In genomic region chr5:148474025-148474511, GRCh38 we compare ENCODE assay signal across 21 cellular contexts.
A peak's percentile ranks its signal among the peaks of the same experiment; 100 is the strongest.
DNase-seq lines count a peak whose midpoint lies in the region; ATAC-seq and TF ChIP-seq lines count a peak whose summit lies in the region.
"Had no signal": no experiment of that assay in that cellular context is flagged by ENCODE, and none has a peak within 500 bp of the region (broad histone marks: within the 10 kb centered on the region; RNA-seq: fewer than 3 reads in every experiment).

No MANE protein-coding gene starts in this region.

- peak overlapping the region; percentile 48 for H2AFZ ChIP-seq in ACC112 (ENCODE audit: low read length, unreplicated experiment)

- DNase-seq in fibroblast of mammary gland (ENCODE audit: low read depth) (peak; percentile 76), mucosa of gallbladder (ENCODE audit: low spot score) (peak; percentile 13), mesothelial cell of epicardium (ENCODE audit: low spot score in 2 of 2, unreplicated experiment in 2 of 2) (no peak), KBM-7 (no peak)
- DNase-seq: CD8-positive, alpha-beta T cell; effector memory CD8-positive, alpha-beta T cell; GF-D8; Karpas-422; naive B cell; NCI-H187 treated with DMSO at 0.1 percent for 48 hours; NCI-H748 treated with DMSO at 0.1 percent for 48 hours; retina; SHP77; T1000 had no signal

- ATAC-seq in SK-N-SH treated with all-trans-retinoic acid at 6 μM for 48 hours (peak; percentile 81), GM21447 (IDR thresholded peaks at IDR 0.05; ENCODE audit: unreplicated experiment) (no peak), HG03045 (IDR thresholded peaks at IDR 0.05; ENCODE audit: unreplicated experiment) (no peak)
- ATAC-seq: CD8-positive, alpha-beta T cell; effector memory CD8-positive, alpha-beta T cell; stimulated activated memory B cell treated with anti-CD40 and anti-IgM and Interleukin-4, amounts not matched to agents 10 μg/mL and 1 μg/mL and 100 μg/mL, for 72 hours had no signal

- H3K4me3 Mint-ChIP-seq in mesothelial cell of epicardium, result no peak overlapping the region
- H3K4me3 Mint-ChIP-seq: activated T-helper 1 cell treated with anti-CD3 and anti-CD28 coated beads, Interleukin-12 subunit alpha, Interleukin-12 subunit beta, Interleukin-2, Interleukin-4 antibody, amounts not matched to agents 30 ng/mL and 10 ng/mL and 1 ng/mL, durations not matched to agents 14 hours and 24 hours and 36 hours; brain; CD8-positive, alpha-beta T cell; effector memory CD8-positive, alpha-beta T cell; naive B cell; stimulated activated memory B cell treated with anti-CD40 and anti-IgM and Interleukin-4, amounts not matched to agents 10 μg/mL and 1 μg/mL and 100 μg/mL, for 72 hours had no signal

- H3K4me1 ChIP-seq in ACC112 (ENCODE audit: control insufficient read depth, insufficient read depth, low read length, unreplicated experiment), result peaks cover 36% of the 10 kb centered on the region

- H3K36me3 Mint-ChIP-seq in mesothelial cell of epicardium, result no peaks in the 10 kb centered on the region
- H3K36me3 Mint-ChIP-seq: brain; CD8-positive, alpha-beta T cell; naive B cell; stimulated activated memory B cell treated with anti-CD40 and anti-IgM and Interleukin-4, amounts not matched to agents 10 μg/mL and 1 μg/mL and 100 μg/mL, for 72 hours had no signal

- H3K27me3 ChIP-seq in ACC112 (ENCODE audit: insufficient read depth, low read length), result 0 out of 2 replicates have a peak, but pooled peaks cover 8% of the 10 kb centered on the region

- H3K36me3 ChIP-seq in ACC112 (ENCODE audit: insufficient read depth, low read length), result no peaks in the 10 kb centered on the region

- in situ Hi-C loops in KBM-7 (cut with MboI; ENCODE audit: low pct_unique_long_range_greater_than_20kb, low sequenced_read_pairs), result no loop called here

- H3K27me3 Mint-ChIP-seq in mesothelial cell of epicardium (ENCODE audit: low read depth), result peaks cover 7% of the 10 kb centered on the region

- H3K27ac ChIP-seq in ACC112 (ENCODE audit: low read depth, low read length), result peak overlapping the region; percentile 67

- H3K4me3 ChIP-seq in ACC112 (ENCODE audit: low read depth, low read length) (peak overlapping the region; percentile 70), fibroblast of mammary gland (ENCODE audit: control insufficient read depth, low read depth, low read length) (peak overlapping the region; percentile 23)

- no peaks in the 10 kb centered on the region for H3K79me2 ChIP-seq in ACC112 (ENCODE audit: control insufficient read depth, insufficient read depth, low read length, unreplicated experiment)

- TF ChIP-seq CTCF in fibroblast of mammary gland (conservative IDR thresholded peaks at IDR 0.05; ENCODE audit: control insufficient read depth, insufficient read depth, low read depth, low read length) (no peak), mesothelial cell of epicardium (IDR thresholded peaks at IDR 0.05; ENCODE audit: unreplicated experiment) (no peak)

- no peaks in the 10 kb centered on the region for H3K9me3 Mint-ChIP-seq in mesothelial cell of epicardium
- H3K9me3 Mint-ChIP-seq: activated T-helper 1 cell treated with anti-CD3 and anti-CD28 coated beads, Interleukin-12 subunit alpha, Interleukin-12 subunit beta, Interleukin-2, Interleukin-4 antibody, amounts not matched to agents 30 ng/mL and 10 ng/mL and 1 ng/mL, durations not matched to agents 14 hours and 24 hours and 36 hours; brain; CD8-positive, alpha-beta T cell; effector memory CD8-positive, alpha-beta T cell; naive B cell; stimulated activated memory B cell treated with anti-CD40 and anti-IgM and Interleukin-4, amounts not matched to agents 10 μg/mL and 1 μg/mL and 100 μg/mL, for 72 hours had no signal

- no peak overlapping the region for H3K27ac Mint-ChIP-seq in mesothelial cell of epicardium
- H3K27ac Mint-ChIP-seq: activated T-helper 1 cell treated with anti-CD3 and anti-CD28 coated beads, Interleukin-12 subunit alpha, Interleukin-12 subunit beta, Interleukin-2, Interleukin-4 antibody, amounts not matched to agents 30 ng/mL and 10 ng/mL and 1 ng/mL, durations not matched to agents 14 hours and 24 hours and 36 hours; brain; CD8-positive, alpha-beta T cell; effector memory CD8-positive, alpha-beta T cell; naive B cell; stimulated activated memory B cell treated with anti-CD40 and anti-IgM and Interleukin-4, amounts not matched to agents 10 μg/mL and 1 μg/mL and 100 μg/mL, for 72 hours had no signal

- no peaks in the 10 kb centered on the region for H3K4me1 Mint-ChIP-seq in mesothelial cell of epicardium
- H3K4me1 Mint-ChIP-seq: naive B cell; stimulated activated memory B cell treated with anti-CD40 and anti-IgM and Interleukin-4, amounts not matched to agents 10 μg/mL and 1 μg/mL and 100 μg/mL, for 72 hours had no signal

TF ChIP-seq in SK-N-SH treated with all-trans-retinoic acid at 6 μM for 48 hours, 23 proteins besides CTCF, POLR2A, EP300 and RAD21:
- no peak for TF ChIP-seq BACH2 (CRISPR knock-in tag; IDR thresholded peaks at IDR 0.05; ENCODE audit: borderline replicate concordance)
- no peak for TF ChIP-seq ZC3H10 (CRISPR knock-in tag; IDR thresholded peaks at IDR 0.05)
- peak; percentile 58; the same call in 1 of the 2 replicates for TF ChIP-seq ISL1 (CRISPR knock-in tag; IDR thresholded peaks at IDR 0.05)
- peak; percentile 66; the same call in 1 of the 2 replicates for TF ChIP-seq ZFP3 (CRISPR knock-in tag; IDR thresholded peaks at IDR 0.05)
- no peak for TF ChIP-seq ZNF8 (CRISPR knock-in tag; IDR thresholded peaks at IDR 0.05)
- TF ChIP-seq RARB (CRISPR knock-in tag; IDR thresholded peaks at IDR 0.05), result no peak
- peak; percentile 77; the same call in 1 of the 2 replicates for TF ChIP-seq PATZ1 (CRISPR knock-in tag; IDR thresholded peaks at IDR 0.05; ENCODE audit: borderline replicate concordance)
- no peak for TF ChIP-seq PPARA (CRISPR knock-in tag; IDR thresholded peaks at IDR 0.05; ENCODE audit: borderline replicate concordance)
- no peak for TF ChIP-seq TOX (CRISPR knock-in tag; IDR thresholded peaks at IDR 0.05; ENCODE audit: borderline replicate concordance)
- TF ChIP-seq OSR1 (CRISPR knock-in tag; IDR thresholded peaks at IDR 0.05), result no peak
- no peak for TF ChIP-seq ZNF70 (CRISPR knock-in tag; IDR thresholded peaks at IDR 0.05)
- TF ChIP-seq TSHZ2 (CRISPR knock-in tag; IDR thresholded peaks at IDR 0.05), result no peak
- no peak for TF ChIP-seq TCF4 (CRISPR knock-in tag; IDR thresholded peaks at IDR 0.05; ENCODE audit: borderline replicate concordance)

Comparison
In these comparisons a context has a peak if more than half of its experiments do, and no peak if none do; other contexts are left out.
1. DNase-seq: peak in fibroblast of mammary gland (single experiment) and mucosa of gallbladder (single experiment); none in mesothelial cell of epicardium (0 of 2) and KBM-7 (single experiment).